ENCODE assay signal across 37 cellular contexts in the genomic region with DNA sequence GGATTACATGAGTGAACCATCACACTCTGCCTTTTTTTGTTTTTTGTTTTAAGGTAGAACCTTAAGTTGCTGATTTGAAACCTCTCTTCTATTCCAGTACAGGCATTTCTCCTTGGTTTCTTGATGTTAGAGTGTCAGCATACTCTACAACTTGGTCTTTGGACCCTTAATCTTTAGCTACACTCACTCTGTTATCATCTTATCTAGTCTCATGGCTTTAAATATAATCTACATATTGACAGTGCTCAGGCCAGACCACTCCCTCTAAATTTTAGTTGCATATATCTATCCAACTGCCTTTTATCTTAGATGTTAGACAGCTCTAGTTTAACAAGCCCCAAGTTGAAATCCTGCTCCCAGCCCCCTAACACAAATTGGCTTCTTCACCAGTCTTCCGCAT.
"Had no signal": no experiment of that assay in that cellular context is flagged by ENCODE, and none has a peak within 500 bp of the region (broad histone marks: within the 10 kb centered on the region; RNA-seq: fewer than 3 reads in every experiment).

No MANE protein-coding gene starts in this region.

- H3K27me3 ChIP-seq: adrenal gland had no signal

- DNase-seq: activated B cell treated with CpG ODN at 0.5 μM for 24 hours; activated CD4-positive, alpha-beta memory T cell treated with anti-CD3 and anti-CD28 coated beads, Interleukin-2, amount 10 ng/mL, durations not matched to agents 7 days and 5 days; activated CD4-positive, alpha-beta T cell treated with anti-CD3 and anti-CD28 coated beads for 1 hour; activated CD4-positive, alpha-beta T cell treated with anti-CD3 and anti-CD28 coated beads for 48 hours; activated CD8-positive, alpha-beta memory T cell treated with anti-CD3 and anti-CD28 coated beads for 24 hours; activated CD8-positive, alpha-beta memory T cell treated with anti-CD3 and anti-CD28 coated beads, Interleukin-2, amount 10 ng/mL, durations not matched to agents 7 days and 5 days; activated CD8-positive, alpha-beta memory T cell treated with anti-CD3 and anti-CD28 coated beads, Interleukin-2, amount 50 U/mL, for 48 hours; activated effector memory CD4-positive, alpha-beta T cell treated with Interleukin-2 at 50 U/mL for 16 hours; activated naive CD4-positive, alpha-beta T cell treated with anti-CD3 and anti-CD28 coated beads, Interleukin-2, amount 50 U/mL, for 16 hours; activated T-cell treated with anti-CD3 and anti-CD28 coated beads, Interleukin-2, amount 50 U/mL, for 48 hours; adrenal gland; caudate nucleus; cerebellar nuclear complex; Kasumi-1; KG1; MM.1S; MV-4-11; NCI-H1092; NCI-H146; NCI-H187; NCI-H2029 treated with DMSO at 0.1 percent for 48 hours; NCI-H2107; NCI-H2171; NCI-H510A; NCI-H526; NCI-H748 treated with DMSO at 0.1 percent for 48 hours; NK-92 treated with Interleukin-12 subunit alpha and Interleukin-12 subunit beta, amount 100 ng/mL, for 24 hours; PC-9; SIG-M5; T-cell; T-helper 2 cell; T-helper 9 cell had no signal

- H3K9me3 Mint-ChIP-seq: T-cell had no signal

- H3K27ac Mint-ChIP-seq: activated B cell treated with CpG ODN at 0.5 μM for 24 hours; activated CD4-positive, alpha-beta memory T cell treated with anti-CD3 and anti-CD28 coated beads, Interleukin-2, amount 10 ng/mL, durations not matched to agents 7 days and 5 days; activated CD8-positive, alpha-beta memory T cell treated with anti-CD3 and anti-CD28 coated beads, Interleukin-2, amount 10 ng/mL, durations not matched to agents 7 days and 5 days; T-cell had no signal

- H3K4me3 ChIP-seq: adrenal gland, PC-9 had no signal

- H3K4me3 Mint-ChIP-seq: activated B cell treated with CpG ODN at 0.5 μM for 24 hours; activated CD4-positive, alpha-beta memory T cell treated with anti-CD3 and anti-CD28 coated beads, Interleukin-2, amount 10 ng/mL, durations not matched to agents 7 days and 5 days; activated CD8-positive, alpha-beta memory T cell treated with anti-CD3 and anti-CD28 coated beads, Interleukin-2, amount 10 ng/mL, durations not matched to agents 7 days and 5 days; brain; T-cell had no signal

- H3K27me3 Mint-ChIP-seq: activated B cell treated with CpG ODN at 0.5 μM for 24 hours; activated CD4-positive, alpha-beta memory T cell treated with anti-CD3 and anti-CD28 coated beads, Interleukin-2, amount 10 ng/mL, durations not matched to agents 7 days and 5 days; activated CD8-positive, alpha-beta memory T cell treated with anti-CD3 and anti-CD28 coated beads, Interleukin-2, amount 10 ng/mL, durations not matched to agents 7 days and 5 days; T-cell had no signal

- H3K36me3 ChIP-seq: adrenal gland had no signal

- H3K9me3 ChIP-seq: adrenal gland had no signal

- H3K27ac ChIP-seq: adrenal gland, PC-9, RWPE1, VCaP had no signal

- FAIRE-seq: bronchial epithelial cell, RCC 7860 had no signal
